In genomic region chr9:77111408-77111807, GRCh38 we compare ENCODE assay signal across 18 cellular contexts.
"Had no signal": no experiment of that assay in that cellular context is flagged by ENCODE, and none has a peak within 500 bp of the region (broad histone marks: within the 10 kb centered on the region; RNA-seq: fewer than 3 reads in every experiment).

No MANE protein-coding gene starts in this region.

- H3K4me1 ChIP-seq: neural progenitor cell, pancreas, parathyroid adenoma, prostate gland, psoas muscle, right atrium auricular region, right lobe of liver, sigmoid colon, spleen had no signal

- H3K27ac ChIP-seq: neural progenitor cell, neutrophil, ovary, pancreas, parathyroid adenoma, prostate gland, psoas muscle, right atrium auricular region, right lobe of liver, sigmoid colon, skin epidermis, spleen had no signal

- ATAC-seq: naive thymus-derived CD8-positive, alpha-beta T cell; natural killer cell; natural killer cell treated with Interleukin-12 subunit alpha and Interleukin-12 subunit beta and Interleukin-15 and Interleukin-18, amount 100 ng/mL, for 72 hours; pancreas; psoas muscle; right cardiac atrium; right lobe of liver; sciatic nerve had no signal

- H3K4me3 ChIP-seq: neural progenitor cell, ovary, pancreas, prostate gland, psoas muscle, right atrium auricular region, right lobe of liver, sigmoid colon, skin epidermis, smooth muscle cell, spleen had no signal

- H3K9me3 ChIP-seq: neutrophil, ovary, pancreas, prostate gland, psoas muscle, right atrium auricular region, right lobe of liver, sigmoid colon, spleen had no signal

- H3K36me3 ChIP-seq: neural progenitor cell, neutrophil, ovary, pancreas, prostate gland, right atrium auricular region, right lobe of liver, sigmoid colon, spleen had no signal
